1 cellular context compared by ENCODE assay signal in genomic region chr1:204506091-204506968, GRCh38.
TF ChIP-seq lines count a peak whose summit lies in the region.

No MANE protein-coding gene starts in this region.

TF ChIP-seq in GM12878, 131 proteins besides CTCF, POLR2A, EP300 and RAD21 (continued from another document and continues in another):
- TF ChIP-seq ETV6 (conservative IDR thresholded peaks at IDR 0.05 in 1 of 2, IDR thresholded peaks at IDR 0.05 in 1 of 2; ENCODE audit: borderline replicate concordance in 1 of 2, low read depth in 1 of 2) (no peak; a peak in 1 of 4 replicates), NBN (IDR thresholded peaks at IDR 0.05) (peak; percentile 93), JUND (IDR thresholded peaks at IDR 0.05; ENCODE audit: low read depth, low read length) (no peak), RFX5 (IDR thresholded peaks at IDR 0.05; ENCODE audit: low read depth, low read length) (no peak), ZBED1 (IDR thresholded peaks at IDR 0.05; ENCODE audit: borderline replicate concordance) (no peak; the same call in 1 of the 2 replicates), YBX1 (IDR thresholded peaks at IDR 0.05) (no peak), ZNF384 (IDR thresholded peaks at IDR 0.05; ENCODE audit: borderline replicate concordance, low read depth, low read length) (peak; percentile 98), ZBTB11 (CRISPR knock-in tag; IDR thresholded peaks at IDR 0.05) (no peak), RB1 (IDR thresholded peaks at IDR 0.05; ENCODE audit: borderline replicate concordance) (peak; percentile 55; the same call in 1 of the 2 replicates), CREB1 (IDR thresholded peaks at IDR 0.05; ENCODE audit: low read depth) (peak; percentile 48; the same call in 1 of the 2 replicates), ZNF24 (IDR thresholded peaks at IDR 0.05) (peak; percentile 100), ZNF622 (IDR thresholded peaks at IDR 0.05) (no peak), ZBTB4 (CRISPR knock-in tag; IDR thresholded peaks at IDR 0.05) (0 out of 2 replicates have a peak, but pooled peaks have one; percentile 36), HDAC6 (IDR thresholded peaks at IDR 0.05; ENCODE audit: unreplicated experiment) (no peak), POLR2AphosphoS2 (IDR thresholded peaks at IDR 0.05; ENCODE audit: low read depth, low read length) (no peak), ZNF217 (IDR thresholded peaks at IDR 0.05) (peak; percentile 88), SMAD1 (IDR thresholded peaks at IDR 0.05; ENCODE audit: low read depth, partially characterized antibody) (no peak), KLF5 (IDR thresholded peaks at IDR 0.05; ENCODE audit: partially characterized antibody) (peak; percentile 46), BRCA1 (IDR thresholded peaks at IDR 0.05; ENCODE audit: low read depth, low read length) (no peak), WRNIP1 (IDR thresholded peaks at IDR 0.05; ENCODE audit: borderline replicate concordance, low read depth, low read length) (no peak), ZSCAN29 (IDR thresholded peaks at IDR 0.05) (peak; percentile 86), RELB (IDR thresholded peaks at IDR 0.05; ENCODE audit: low read depth) (peak; percentile 54; the same call in 1 of the 2 replicates), LARP7 (IDR thresholded peaks at IDR 0.05) (no peak), GATAD2B (conservative IDR thresholded peaks at IDR 0.05; ENCODE audit: low read depth) (peak; percentile 54; the same call in 1 of the 2 replicates), SUPT20H (IDR thresholded peaks at IDR 0.05; ENCODE audit: borderline replicate concordance, control insufficient read depth, low read depth, low read length) (no peak), CBFB (IDR thresholded peaks at IDR 0.05; ENCODE audit: low read depth) (no peak), STAT1 (conservative IDR thresholded peaks at IDR 0.05) (peak; percentile 70; the same call in 1 of the 2 replicates), MEF2A (IDR thresholded peaks at IDR 0.05; ENCODE audit: insufficient read depth, low read depth, low read length) (peak; percentile 64; the same call in 1 of the 2 replicates), CHD4 (IDR thresholded peaks at IDR 0.05) (no peak), MTA3 (IDR thresholded peaks at IDR 0.05; ENCODE audit: borderline replicate concordance, low read length) (no peak), SKIL (IDR thresholded peaks at IDR 0.05; ENCODE audit: low read depth, poor library complexity, severe bottlenecking) (peak; percentile 77), BCLAF1 (IDR thresholded peaks at IDR 0.05) (no peak), MAX (IDR thresholded peaks at IDR 0.05; ENCODE audit: low read depth, low read length) (no peak), SUZ12 (IDR thresholded peaks at IDR 0.05; ENCODE audit: unreplicated experiment) (no peak), ZBTB40 (IDR thresholded peaks at IDR 0.05; ENCODE audit: borderline replicate concordance) (peak; percentile 49; the same call in 1 of the 2 replicates), RBBP5 (conservative IDR thresholded peaks at IDR 0.05) (no peak), IKZF2 (IDR thresholded peaks at IDR 0.05) (peak; percentile 31 to 51; a peak in 1 of 4 replicates), SPI1 (IDR thresholded peaks at IDR 0.05; ENCODE audit: borderline replicate concordance, insufficient read depth, low read depth, low read length) (no peak), FOS (IDR thresholded peaks at IDR 0.05; ENCODE audit: borderline replicate concordance, extremely low read depth, insufficient read length) (no peak), EZH2 (IDR thresholded peaks at IDR 0.05; ENCODE audit: borderline replicate concordance, control insufficient read depth, low read depth, low read length) (no peak), KDM1A (IDR thresholded peaks at IDR 0.05; ENCODE audit: borderline replicate concordance) (no peak), PML (IDR thresholded peaks at IDR 0.05; ENCODE audit: low read length) (0 out of 2 replicates have a peak, but pooled peaks have one; percentile 21), SMAD5 (IDR thresholded peaks at IDR 0.05; ENCODE audit: low read depth) (no peak), EGR1 (IDR thresholded peaks at IDR 0.05; ENCODE audit: borderline replicate concordance in 1 of 2, low read depth in 2 of 2, low read length in 2 of 2) (no peak), ASH2L (IDR thresholded peaks at IDR 0.05; ENCODE audit: borderline replicate concordance, low read depth) (no peak), RELA (IDR thresholded peaks at IDR 0.05; ENCODE audit: borderline replicate concordance, partially characterized antibody) (peak; percentile 83), USF1 (IDR thresholded peaks at IDR 0.05; ENCODE audit: borderline replicate concordance, extremely low read length, insufficient read depth, low read depth, low read length) (no peak), HDGF (IDR thresholded peaks at IDR 0.05) (peak; percentile 84), GABPA (IDR thresholded peaks at IDR 0.05; ENCODE audit: low read depth) (no peak; the same call in 1 of the 2 replicates), NFXL1 (IDR thresholded peaks at IDR 0.05; ENCODE audit: borderline replicate concordance) (no peak)
